ENCODE assay signal across 19 cellular contexts in the genomic region with DNA sequence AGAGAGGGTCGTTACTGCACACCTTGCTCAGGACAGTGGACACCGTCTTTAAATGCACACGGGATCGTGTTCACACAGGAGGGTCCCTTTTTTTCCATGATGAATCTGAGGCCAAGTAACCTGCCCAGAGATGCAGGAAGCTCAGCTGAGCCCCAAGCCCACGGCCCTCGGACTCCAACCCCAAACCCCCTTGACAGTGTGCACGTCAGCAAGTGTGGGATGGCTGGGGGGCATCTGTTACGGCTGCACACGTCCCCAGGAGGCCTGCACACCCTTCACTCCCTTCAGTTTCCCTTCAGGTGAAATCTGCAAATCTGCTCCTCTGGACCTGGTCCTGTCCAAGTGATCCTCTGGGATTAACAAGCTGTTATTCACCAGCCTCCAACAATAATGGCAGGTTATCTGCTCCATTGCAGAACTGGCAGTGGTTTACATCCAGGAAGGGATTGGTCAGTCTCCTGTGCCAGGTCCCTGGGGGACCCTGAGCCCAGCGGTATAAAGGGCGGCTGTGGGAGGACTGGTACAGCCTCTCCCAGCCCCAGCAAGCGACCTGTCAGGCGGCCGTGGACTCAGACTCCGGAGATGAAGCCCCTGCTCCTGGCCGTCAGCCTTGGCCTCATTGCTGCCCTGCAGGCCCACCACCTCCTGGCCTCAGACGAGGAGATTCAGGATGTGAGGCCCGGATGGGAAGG. TPM values are rescaled to one million over a fixed set of nuclear protein-coding genes. Genes with fewer than 3 reads are reported as not detected.
"Had no signal": no experiment of that assay in that cellular context is flagged by ENCODE, and none has a peak within 500 bp of the region (broad histone marks: within the 10 kb centered on the region; RNA-seq: fewer than 3 reads in every experiment).

A gene (plus strand): TSS at position 525 of the 692 bp plus-strand sequence. CDS start 58 bp downstream, at position 583.

- DNase-seq: activated CD4-positive, alpha-beta memory T cell treated with anti-CD3 and anti-CD28 coated beads, Interleukin-2, amount 10 ng/mL, durations not matched to agents 7 days and 5 days; activated naive CD4-positive, alpha-beta T cell treated with anti-CD3 and anti-CD28 coated beads, Interleukin-2, amount 50 U/mL, for 16 hours; islet precursor cell; mammary epithelial cell; mucosa of descending colon; naive thymus-derived CD4-positive, alpha-beta T cell; stimulated activated CD4-positive, alpha-beta T cell treated with anti-CD3 and anti-CD28 coated beads, Interleukin-4, amount 100 ng/mL, for 4 hours; stimulated activated CD8-positive, alpha-beta memory T cell treated with anti-CD3 and anti-CD28 coated beads, Interleukin-4, amount 100 ng/mL, for 48 hours; thyroid gland had no signal

- H3K27me3 ChIP-seq: right atrium auricular region, thyroid gland, vagina had no signal

- ATAC-seq: left lung; mucosa of descending colon; naive thymus-derived CD4-positive, alpha-beta T cell had no signal

- H3K9me3 ChIP-seq: left lung, mucosa of descending colon, neutrophil, right atrium auricular region, thyroid gland, vagina had no signal

- H3K36me3 ChIP-seq: left lung, neutrophil, right atrium auricular region, thyroid gland, vagina had no signal

- H3K4me1 ChIP-seq: left lung, right atrium auricular region, thyroid gland, vagina had no signal

- H3K9me3 Mint-ChIP-seq: activated CD4-positive, alpha-beta memory T cell treated with anti-CD3 and anti-CD28 coated beads, Interleukin-2, amount 10 ng/mL, durations not matched to agents 7 days and 5 days; naive thymus-derived CD4-positive, alpha-beta T cell had no signal

- H3K27ac Mint-ChIP-seq: activated CD4-positive, alpha-beta memory T cell treated with anti-CD3 and anti-CD28 coated beads, Interleukin-2, amount 10 ng/mL, durations not matched to agents 7 days and 5 days had no signal

- H3K4me3 ChIP-seq: dorsolateral prefrontal cortex, left lung, mucosa of descending colon, right atrium auricular region, skin epidermis, thyroid gland, vagina had no signal

- H3K36me3 Mint-ChIP-seq: naive thymus-derived CD4-positive, alpha-beta T cell had no signal

- H3K4me3 Mint-ChIP-seq: activated CD4-positive, alpha-beta memory T cell treated with anti-CD3 and anti-CD28 coated beads, Interleukin-2, amount 10 ng/mL, durations not matched to agents 7 days and 5 days; naive thymus-derived CD4-positive, alpha-beta T cell had no signal

- H3K27ac ChIP-seq: dorsolateral prefrontal cortex, left lung, neutrophil, right atrium auricular region, skin epidermis, thyroid gland, vagina had no signal

RNA-seq across cellular contexts. Expression of the gene that starts here (rescaled TPM):
- total RNA-seq: activated CD4-positive, alpha-beta memory T cell treated with anti-CD3 and anti-CD28 coated beads, Interleukin-2, amount 10 ng/mL, durations not matched to agents 7 days and 5 days; astrocyte; bronchial epithelial cell; cerebellum; left lung; mammary epithelial cell; mucosa of descending colon; naive thymus-derived CD4-positive, alpha-beta T cell; right atrium auricular region; SK-MEL-5; thyroid gland; vagina had no signal
